In the genomic region with DNA sequence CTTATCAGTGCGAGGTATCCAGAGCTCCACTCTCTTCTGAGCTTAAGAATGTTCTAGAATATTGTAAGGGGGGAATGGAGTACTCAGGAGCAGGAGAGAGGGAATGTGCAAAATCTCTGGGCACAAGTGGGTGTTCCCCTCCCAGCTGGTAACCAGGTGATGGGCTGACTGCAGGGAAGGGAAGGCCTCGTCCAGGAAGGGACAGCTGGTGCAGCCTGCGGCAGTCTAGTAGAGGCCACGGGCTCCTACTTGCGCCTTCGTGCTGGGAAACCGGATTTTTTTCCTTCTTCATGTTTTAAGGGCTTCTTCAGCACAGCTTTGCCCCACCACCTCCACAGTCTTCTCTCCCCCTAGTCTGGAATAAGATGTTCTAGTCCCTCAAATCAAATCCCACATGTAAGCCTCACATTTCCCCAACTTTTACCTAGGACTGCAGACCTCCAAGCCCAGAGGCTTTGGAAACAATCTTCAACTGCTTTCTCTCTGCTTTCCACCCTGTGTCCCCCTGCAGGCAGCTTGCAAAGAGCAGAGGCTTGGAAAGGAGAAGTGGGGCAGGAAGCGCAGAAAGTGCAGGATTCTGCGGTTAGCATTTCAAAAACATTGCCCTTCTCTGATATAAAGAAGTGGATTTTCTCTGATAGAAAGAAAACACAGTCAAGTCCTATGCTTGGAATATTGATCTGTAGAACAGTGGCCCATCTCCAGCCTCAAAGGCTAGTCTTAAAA, we compare ENCODE assay signal across 1 cellular context.
TF ChIP-seq lines count a peak whose summit lies in the region.

No MANE protein-coding gene starts in this region.

TF ChIP-seq in HepG2, 621 proteins besides CTCF, POLR2A, EP300 and RAD21 (continued from another document):
- TF ChIP-seq, protein P1, sequence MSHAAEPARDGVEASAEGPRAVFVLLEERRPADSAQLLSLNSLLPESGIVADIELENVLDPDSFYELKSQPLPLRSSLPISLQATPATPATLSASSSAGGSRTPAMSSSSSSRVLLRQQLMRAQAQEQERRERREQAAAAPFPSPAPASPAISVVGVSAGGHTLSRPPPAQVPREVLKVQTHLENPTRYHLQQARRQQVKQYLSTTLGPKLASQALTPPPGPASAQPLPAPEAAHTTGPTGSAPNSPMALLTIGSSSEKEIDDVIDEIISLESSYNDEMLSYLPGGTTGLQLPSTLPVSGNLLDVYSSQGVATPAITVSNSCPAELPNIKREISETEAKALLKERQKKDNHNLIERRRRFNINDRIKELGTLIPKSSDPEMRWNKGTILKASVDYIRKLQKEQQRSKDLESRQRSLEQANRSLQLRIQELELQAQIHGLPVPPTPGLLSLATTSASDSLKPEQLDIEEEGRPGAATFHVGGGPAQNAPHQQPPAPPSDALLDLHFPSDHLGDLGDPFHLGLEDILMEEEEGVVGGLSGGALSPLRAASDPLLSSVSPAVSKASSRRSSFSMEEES (CRISPR knock-in tag; IDR thresholded peaks at IDR 0.05) = no peak
- TF ChIP-seq ZBTB20 (CRISPR knock-in tag; IDR thresholded peaks at IDR 0.05; ENCODE audit: borderline replicate concordance, low read depth) (no peak), ZC3H4 (CRISPR knock-in tag; IDR thresholded peaks at IDR 0.05; ENCODE audit: borderline replicate concordance) (no peak), SMC3 (IDR thresholded peaks at IDR 0.05; ENCODE audit: low read length) (0 out of 2 replicates have a peak, but pooled peaks have one; percentile 13)
- TF ChIP-seq, protein P2, sequence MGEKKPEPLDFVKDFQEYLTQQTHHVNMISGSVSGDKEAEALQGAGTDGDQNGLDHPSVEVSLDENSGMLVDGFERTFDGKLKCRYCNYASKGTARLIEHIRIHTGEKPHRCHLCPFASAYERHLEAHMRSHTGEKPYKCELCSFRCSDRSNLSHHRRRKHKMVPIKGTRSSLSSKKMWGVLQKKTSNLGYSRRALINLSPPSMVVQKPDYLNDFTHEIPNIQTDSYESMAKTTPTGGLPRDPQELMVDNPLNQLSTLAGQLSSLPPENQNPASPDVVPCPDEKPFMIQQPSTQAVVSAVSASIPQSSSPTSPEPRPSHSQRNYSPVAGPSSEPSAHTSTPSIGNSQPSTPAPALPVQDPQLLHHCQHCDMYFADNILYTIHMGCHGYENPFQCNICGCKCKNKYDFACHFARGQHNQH (CRISPR knock-in tag; IDR thresholded peaks at IDR 0.05) = no peak
TF ChIP-seq in HepG2: peak in this region for 1.
